Comparison of ENCODE assay signal across 11 cellular contexts in genomic region chr1:181140398-181140797, GRCh38. TPM values are rescaled to one million over a fixed set of nuclear protein-coding genes. Genes with fewer than 3 reads are reported as not detected.
A peak's percentile ranks its signal among the peaks of the same experiment; 100 is the strongest.
DNase-seq lines count a peak whose midpoint lies in the region; ATAC-seq and TF ChIP-seq lines count a peak whose summit lies in the region.
"Had no signal": no experiment of that assay in that cellular context is flagged by ENCODE, and none has a peak within 500 bp of the region (broad histone marks: within the 10 kb centered on the region; RNA-seq: fewer than 3 reads in every experiment).

No MANE protein-coding gene starts in this region.

- no peak overlapping the region for H3K4me2 ChIP-seq in mammary epithelial cell (ENCODE audit: insufficient read depth, low read depth, low read length)

- no peak overlapping the region for H3K4me3 ChIP-seq in mammary epithelial cell (replicated peaks in 1 of 3; ENCODE audit: insufficient read depth in 1 of 3, low read depth in 2 of 3, low read length in 3 of 3)
- H3K4me3 ChIP-seq: SJCRH30 had no signal

- H3K27ac ChIP-seq in RWPE1 (peak overlapping the region; percentile 80; the same call in 1 of the 2 replicates), mammary epithelial cell (ENCODE audit: insufficient read depth, low read depth, low read length) (peak overlapping the region; percentile 53)
- H3K27ac ChIP-seq: SJCRH30 had no signal

- H3K79me2 ChIP-seq in mammary epithelial cell (ENCODE audit: insufficient read depth, low read length) = no peaks in the 10 kb centered on the region

- TF ChIP-seq CTCF in RWPE1 (conservative IDR thresholded peaks at IDR 0.05; ENCODE audit: low read depth) (no peak), mammary epithelial cell (conservative IDR thresholded peaks at IDR 0.05 in 1 of 2, IDR thresholded peaks at IDR 0.05 in 1 of 2; ENCODE audit: extremely low read depth in 1 of 2, insufficient read depth in 1 of 2, low read depth in 1 of 2, low read length in 2 of 2) (no peak)

- POLR2A ChIA-PET in RWPE1 (lab: Yijun Ruan, JAX; ENCODE audit: low non-redundant PET) = interaction anchor here (0.6 to 1.6 kb wide), 5 partner anchors 35 to 51 kb away, joined by 3 to 8 read pairs (median 4); no protein-coding TSS in a partner anchor

- H2AFZ ChIP-seq in mammary epithelial cell (ENCODE audit: low read depth, low read length) = peak overlapping the region; percentile 9

- dilution Hi-C loops in mammary epithelial cell (cut with HindIII; ENCODE audit: low sequenced_read_pairs) = no loop called here

- no peaks in the 10 kb centered on the region for H3K27me3 ChIP-seq in mammary epithelial cell (ENCODE audit: insufficient read depth, low read length)
- H3K27me3 ChIP-seq: SJCRH30 had no signal

- DNase-seq in activated T-cell treated with anti-CD3 and anti-CD28 coated beads for 24 hours (ENCODE audit: low read depth) = peak; percentile 26
- DNase-seq in activated T-cell treated with anti-CD3 and anti-CD28 coated beads for 4 hours = no peak
- DNase-seq in RWPE1 (ENCODE audit: low spot score) = no peak
- DNase-seq in mammary epithelial cell = peak; percentile 36
- DNase-seq in NCI-H2171 treated with DMSO at 0.1 percent for 48 hours (lab: John Stamatoyannopoulos, UW) = no peak
- DNase-seq: hypothalamus, NCI-H446, SJCRH30 had no signal

- peak overlapping the region; percentile 12 for H3K4me3 Mint-ChIP-seq in stimulated activated memory B cell treated with anti-CD40 and anti-IgM and Interleukin-4, amounts not matched to agents 10 μg/mL and 1 μg/mL and 100 μg/mL, for 72 hours

- 77% methylated on average over 4 of the region's 4 CpGs for WGBS in mammary epithelial cell (ENCODE audit: low coverage, missing lambda C conversion rate)

- CTCF ChIA-PET in RWPE1 (lab: Yijun Ruan, JAX) (interaction anchor here (0.6 to 1.9 kb wide), 5 partner anchors 11 to 1822 kb away, joined by 3 to 13 read pairs (median 4); no protein-coding TSS in a partner anchor), mammary epithelial cell (lab: Charles Lee; ENCODE audit: low non-redundant PET) (interaction anchor here (0.5 kb wide), 1 partner anchor 43 kb away, joined by 3 read pairs; no protein-coding TSS in a partner anchor)

- H3K9me3 Mint-ChIP-seq in stimulated activated memory B cell treated with anti-CD40 and anti-IgM and Interleukin-4, amounts not matched to agents 10 μg/mL and 1 μg/mL and 100 μg/mL, for 72 hours = no peaks in the 10 kb centered on the region

- peaks cover 62% of the 10 kb centered on the region for H3K4me1 ChIP-seq in mammary epithelial cell (ENCODE audit: insufficient read depth, low read length)

- no peaks in the 10 kb centered on the region for H3K36me3 ChIP-seq in mammary epithelial cell (ENCODE audit: insufficient read depth, low read length)
- H3K36me3 ChIP-seq: SJCRH30 had no signal

- intact Hi-C loops in mammary epithelial cell (cut with micrococcal nuclease) = loop anchor here (5.0 to 10.0 kb wide), 2 partner anchors 506 to 623 kb away; partner anchors contain the start of gene XPR1

- in situ Hi-C loops in mammary epithelial cell (cut with MboI; ENCODE audit: low sequenced_read_pairs in 2 of 2) = loop anchor here (5.0 to 25.0 kb wide), 3 partner anchors 58 to 503 kb away; partner anchors contain the start of gene XPR1 (in 1 of the 2)

- peaks cover 74% of the 10 kb centered on the region for H3K4me1 Mint-ChIP-seq in stimulated activated memory B cell treated with anti-CD40 and anti-IgM and Interleukin-4, amounts not matched to agents 10 μg/mL and 1 μg/mL and 100 μg/mL, for 72 hours

- H3K36me3 Mint-ChIP-seq in stimulated activated memory B cell treated with anti-CD40 and anti-IgM and Interleukin-4, amounts not matched to agents 10 μg/mL and 1 μg/mL and 100 μg/mL, for 72 hours = peaks cover 9% of the 10 kb centered on the region

- BruUV-seq in mammary epithelial cell (replicated peaks; lab: Mats Ljungman, UMichigan) = no TSS peak

- no peaks in the 10 kb centered on the region for H3K9me3 ChIP-seq in mammary epithelial cell (replicated peaks; ENCODE audit: insufficient read depth, low read length)
- H3K9me3 ChIP-seq: SJCRH30 had no signal

- no peaks in the 10 kb centered on the region for H4K20me1 ChIP-seq in mammary epithelial cell (ENCODE audit: insufficient read depth, low read length)

- ATAC-seq in stimulated activated memory B cell treated with anti-CD40 and anti-IgM and Interleukin-4, amounts not matched to agents 10 μg/mL and 1 μg/mL and 100 μg/mL, for 72 hours = peak; percentile 39
- no peak for ATAC-seq in HG02571 (IDR thresholded peaks at IDR 0.05; ENCODE audit: unreplicated experiment)
- ATAC-seq in GM19455 (IDR thresholded peaks at IDR 0.05; ENCODE audit: unreplicated experiment) = no peak

- no peaks in the 10 kb centered on the region for H3K27me3 Mint-ChIP-seq in stimulated activated memory B cell treated with anti-CD40 and anti-IgM and Interleukin-4, amounts not matched to agents 10 μg/mL and 1 μg/mL and 100 μg/mL, for 72 hours

- H3K9ac ChIP-seq in mammary epithelial cell (ENCODE audit: insufficient read depth, low read length) = no peak overlapping the region

- peak overlapping the region; percentile 100 for H3K27ac Mint-ChIP-seq in stimulated activated memory B cell treated with anti-CD40 and anti-IgM and Interleukin-4, amounts not matched to agents 10 μg/mL and 1 μg/mL and 100 μg/mL, for 72 hours

RNA-seq across cellular contexts. Expression of gene IER5, which starts 51.9 kb away (rescaled TPM):
- 10 to 100 TPM; 16.3 to 37.5 TPM for total RNA-seq in mammary epithelial cell
- polyA plus RNA-seq in mammary epithelial cell = 21.0 TPM
- 11.8 TPM for polyA minus RNA-seq in mammary epithelial cell

Comparison
In these comparisons a context has a peak if more than half of its experiments do, and no peak if none do; other contexts are left out.
1. DNase-seq: peak in activated T-cell treated with anti-CD3 and anti-CD28 coated beads for 24 hours (single experiment) and mammary epithelial cell (single experiment); none in activated T-cell treated with anti-CD3 and anti-CD28 coated beads for 4 hours (single experiment), RWPE1 (single experiment) and NCI-H2171 treated with DMSO at 0.1 percent for 48 hours (single experiment).